8 cellular contexts compared by ENCODE assay signal in genomic region chr7:132575987-132576722, GRCh38.
DNase-seq lines count a peak whose midpoint lies in the region; ATAC-seq and TF ChIP-seq lines count a peak whose summit lies in the region.

TSS of gene PLXNA4 (minus strand) at chr7:132576470. CDS start at chr7:132508693, 67,777 bp downstream.

- no peak for TF ChIP-seq CTCF in astrocyte of the spinal cord (IDR thresholded peaks at IDR 0.05; ENCODE audit: low read depth, low read length)

- in situ Hi-C loops in astrocyte of the spinal cord (cut with HindIII; ENCODE audit: low sequenced_read_pairs): no loop called here

- peaks cover 34% of the 10 kb centered on the region for H3K4me1 Mint-ChIP-seq in activated naive CD4-positive, alpha-beta T cell treated with anti-CD3 and anti-CD28 coated beads, Interleukin-2, amount 50 U/mL, for 24 hours

- H3K36me3 Mint-ChIP-seq in activated naive CD4-positive, alpha-beta T cell treated with anti-CD3 and anti-CD28 coated beads, Interleukin-2, amount 50 U/mL, for 24 hours: no peaks in the 10 kb centered on the region

- H3K27me3 Mint-ChIP-seq in activated naive CD4-positive, alpha-beta T cell treated with anti-CD3 and anti-CD28 coated beads, Interleukin-2, amount 50 U/mL, for 24 hours: peaks cover 52% of the 10 kb centered on the region

- H3K9me3 Mint-ChIP-seq in activated naive CD4-positive, alpha-beta T cell treated with anti-CD3 and anti-CD28 coated beads, Interleukin-2, amount 50 U/mL, for 24 hours: no peaks in the 10 kb centered on the region

- ATAC-seq in stimulated activated naive CD8-positive, alpha-beta T cell treated with anti-CD3 and anti-CD28 coated beads, Interleukin-15, Interleukin-2, amounts not matched to agents 100 U/mL and 50 U/mL, for 24 hours: no peak

- H3K4me3 Mint-ChIP-seq in activated naive CD4-positive, alpha-beta T cell treated with anti-CD3 and anti-CD28 coated beads, Interleukin-2, amount 50 U/mL, for 24 hours: peak within 1 kb of the TSS; percentile 76

- DNase-seq in activated naive CD4-positive, alpha-beta T cell treated with Interleukin-2 at 50 U/mL for 16 hours: no peak
- DNase-seq in astrocyte of the spinal cord (ENCODE audit: low read depth, low spot score): no peak
- DNase-seq in left kidney (ENCODE audit: low read depth, low spot score): peak; percentile 68
- DNase-seq in stimulated activated naive CD8-positive, alpha-beta T cell treated with anti-CD3 and anti-CD28 coated beads, Interleukin-15, Interleukin-2, amounts not matched to agents 100 U/mL and 50 U/mL, for 24 hours: peak; percentile 11
- DNase-seq in NCI-H2107 treated with DMSO at 0.1 percent for 48 hours (lab: John Stamatoyannopoulos, UW; ENCODE audit: unreplicated experiment): no peak
- no peak for DNase-seq in T-helper 9 cell
- DNase-seq in middle frontal gyrus (ENCODE audit: extremely low spot score, low spot score): no peak

- peak within 1 kb of the TSS; percentile 55 for H3K4me3 ChIP-seq in astrocyte of the spinal cord (ENCODE audit: low read depth, low read length)

- no peak within 1 kb of the TSS for H3K27ac Mint-ChIP-seq in activated naive CD4-positive, alpha-beta T cell treated with anti-CD3 and anti-CD28 coated beads, Interleukin-2, amount 50 U/mL, for 24 hours

Comparison
In these comparisons a context has a peak if more than half of its experiments do, and no peak if none do; other contexts are left out.
1. DNase-seq: peak in left kidney (single experiment) and stimulated activated naive CD8-positive, alpha-beta T cell treated with anti-CD3 and anti-CD28 coated beads, Interleukin-15, Interleukin-2, amounts not matched to agents 100 U/mL and 50 U/mL, for 24 hours (single experiment); none in activated naive CD4-positive, alpha-beta T cell treated with Interleukin-2 at 50 U/mL for 16 hours (single experiment), astrocyte of the spinal cord (single experiment), NCI-H2107 treated with DMSO at 0.1 percent for 48 hours (single experiment), T-helper 9 cell (single experiment) and middle frontal gyrus (single experiment).